8 cellular contexts compared by ENCODE assay signal in genomic region chr19:41353466-41354342, GRCh38. TPM values are rescaled to one million over a fixed set of nuclear protein-coding genes. Genes with fewer than 3 reads are reported as not detected.
DNase-seq lines count a peak whose midpoint lies in the region; ATAC-seq and TF ChIP-seq lines count a peak whose summit lies in the region.

TGFB1 (minus strand) TSS chr19:41353922; CDS start chr19:41353044, 878 bp downstream.

- peak within 1 kb of the TSS; percentile 89 for H3K4me3 ChIP-seq in fibroblast of mammary gland (ENCODE audit: control insufficient read depth, low read depth, low read length)

- ATAC-seq in GM18909 (IDR thresholded peaks at IDR 0.05; ENCODE audit: poor library complexity, unreplicated experiment) (peak; percentile 46), HG03457 (IDR thresholded peaks at IDR 0.05; ENCODE audit: unreplicated experiment) (peak; percentile 33)
- peak; percentile 80 to 82 for ATAC-seq in natural killer cell treated with Interleukin-12 subunit alpha and Interleukin-12 subunit beta and Interleukin-15 and Interleukin-18, amount 100 ng/mL, for 72 hours
- peak; percentile 53 to 63 for ATAC-seq in stimulated activated naive B cell treated with anti-CD40 and anti-IgM and Interleukin-4, amounts not matched to agents 10 μg/mL and 1 μg/mL and 100 μg/mL, for 72 hours (replicated peaks)

- no peaks in the 10 kb centered on the region for H3K27me3 Mint-ChIP-seq in natural killer cell treated with Interleukin-12 subunit alpha and Interleukin-12 subunit beta and Interleukin-15 and Interleukin-18, amount 100 ng/mL, for 72 hours
- no peaks in the 10 kb centered on the region for H3K27me3 Mint-ChIP-seq in stimulated activated naive B cell treated with anti-CD40 and anti-IgM and Interleukin-4, amounts not matched to agents 10 μg/mL and 1 μg/mL and 100 μg/mL, for 72 hours

- POLR2A ChIA-PET in RWPE1 (lab: Yijun Ruan, JAX; ENCODE audit: low non-redundant PET) = no interaction called here

- no peaks in the 10 kb centered on the region for H3K9me3 Mint-ChIP-seq in natural killer cell treated with Interleukin-12 subunit alpha and Interleukin-12 subunit beta and Interleukin-15 and Interleukin-18, amount 100 ng/mL, for 72 hours
- H3K9me3 Mint-ChIP-seq in stimulated activated naive B cell treated with anti-CD40 and anti-IgM and Interleukin-4, amounts not matched to agents 10 μg/mL and 1 μg/mL and 100 μg/mL, for 72 hours = no peaks in the 10 kb centered on the region

- H3K27ac ChIP-seq in RWPE1 = peak within 1 kb of the TSS; percentile 84

- CTCF ChIA-PET in RWPE1 (lab: Yijun Ruan, JAX) = interaction anchor here (2.3 kb wide), 1 partner anchor 150 kb away, joined by 6 read pairs; no protein-coding TSS in a partner anchor

- peak within 1 kb of the TSS; percentile 70 to 82 for H3K27ac Mint-ChIP-seq in natural killer cell treated with Interleukin-12 subunit alpha and Interleukin-12 subunit beta and Interleukin-15 and Interleukin-18, amount 100 ng/mL, for 72 hours
- peak within 1 kb of the TSS; percentile 98 for H3K27ac Mint-ChIP-seq in stimulated activated naive B cell treated with anti-CD40 and anti-IgM and Interleukin-4, amounts not matched to agents 10 μg/mL and 1 μg/mL and 100 μg/mL, for 72 hours

- H3K4me1 Mint-ChIP-seq in natural killer cell treated with Interleukin-12 subunit alpha and Interleukin-12 subunit beta and Interleukin-15 and Interleukin-18, amount 100 ng/mL, for 72 hours (ENCODE audit: low read depth in 2 of 2) = peaks cover 54 to 58% of the 10 kb centered on the region in 2 donors
- H3K4me1 Mint-ChIP-seq in stimulated activated naive B cell treated with anti-CD40 and anti-IgM and Interleukin-4, amounts not matched to agents 10 μg/mL and 1 μg/mL and 100 μg/mL, for 72 hours = peaks cover 40 to 68% of the 10 kb centered on the region in 2 donors

- no peaks in the 10 kb centered on the region for H3K36me3 Mint-ChIP-seq in natural killer cell treated with Interleukin-12 subunit alpha and Interleukin-12 subunit beta and Interleukin-15 and Interleukin-18, amount 100 ng/mL, for 72 hours
- peaks cover 31 to 48% of the 10 kb centered on the region in 2 donors for H3K36me3 Mint-ChIP-seq in stimulated activated naive B cell treated with anti-CD40 and anti-IgM and Interleukin-4, amounts not matched to agents 10 μg/mL and 1 μg/mL and 100 μg/mL, for 72 hours

- peak within 1 kb of the TSS; percentile 96 for H3K4me3 Mint-ChIP-seq in natural killer cell treated with Interleukin-12 subunit alpha and Interleukin-12 subunit beta and Interleukin-15 and Interleukin-18, amount 100 ng/mL, for 72 hours
- H3K4me3 Mint-ChIP-seq in stimulated activated naive B cell treated with anti-CD40 and anti-IgM and Interleukin-4, amounts not matched to agents 10 μg/mL and 1 μg/mL and 100 μg/mL, for 72 hours = peak within 1 kb of the TSS; percentile 98 to 100

- DNase-seq in AG08395 (ENCODE audit: low spot score) = peak; percentile 99
- peak; percentile 88 for DNase-seq in RWPE1 (ENCODE audit: low spot score)
- DNase-seq in activated T-helper 1 cell treated with anti-CD3 and anti-CD28 coated beads, Interleukin-2, amount 50 U/mL, for 16 hours (ENCODE audit: low read depth in 1 of 2, low spot score in 1 of 2) = peak; percentile 86 to 93
- peak; percentile 81 for DNase-seq in fibroblast of mammary gland (ENCODE audit: low read depth)
- DNase-seq in natural killer cell treated with Interleukin-12 subunit alpha and Interleukin-12 subunit beta and Interleukin-15 and Interleukin-18, amount 100 ng/mL, for 72 hours (ENCODE audit: low spot score) = peak; percentile 97
- peak; percentile 90 for DNase-seq in stimulated activated naive B cell treated with anti-CD40 and anti-IgM and Interleukin-4, amounts not matched to agents 10 μg/mL and 1 μg/mL and 100 μg/mL, for 72 hours

- TF ChIP-seq CTCF in RWPE1 (conservative IDR thresholded peaks at IDR 0.05; ENCODE audit: low read depth) = peak; percentile 88
- TF ChIP-seq CTCF in fibroblast of mammary gland (conservative IDR thresholded peaks at IDR 0.05; ENCODE audit: control insufficient read depth, insufficient read depth, low read depth, low read length) = peak; percentile 73

RNA-seq across cellular contexts. Expression of gene TGFB1, which starts in this region (rescaled TPM):
- 100 to 1,000 TPM; 108 to 131 TPM for total RNA-seq in natural killer cell treated with Interleukin-12 subunit alpha and Interleukin-12 subunit beta and Interleukin-15 and Interleukin-18, amount 100 ng/mL, for 72 hours

Comparison
In these comparisons a context has a peak if more than half of its experiments do, and no peak if none do; other contexts are left out.
1. Peak in every context shown above with its lines: DNase-seq, ATAC-seq, H3K4me3 ChIP-seq and H3K27ac ChIP-seq.